ENCODE assay signal across 1 cellular context in the genomic region with DNA sequence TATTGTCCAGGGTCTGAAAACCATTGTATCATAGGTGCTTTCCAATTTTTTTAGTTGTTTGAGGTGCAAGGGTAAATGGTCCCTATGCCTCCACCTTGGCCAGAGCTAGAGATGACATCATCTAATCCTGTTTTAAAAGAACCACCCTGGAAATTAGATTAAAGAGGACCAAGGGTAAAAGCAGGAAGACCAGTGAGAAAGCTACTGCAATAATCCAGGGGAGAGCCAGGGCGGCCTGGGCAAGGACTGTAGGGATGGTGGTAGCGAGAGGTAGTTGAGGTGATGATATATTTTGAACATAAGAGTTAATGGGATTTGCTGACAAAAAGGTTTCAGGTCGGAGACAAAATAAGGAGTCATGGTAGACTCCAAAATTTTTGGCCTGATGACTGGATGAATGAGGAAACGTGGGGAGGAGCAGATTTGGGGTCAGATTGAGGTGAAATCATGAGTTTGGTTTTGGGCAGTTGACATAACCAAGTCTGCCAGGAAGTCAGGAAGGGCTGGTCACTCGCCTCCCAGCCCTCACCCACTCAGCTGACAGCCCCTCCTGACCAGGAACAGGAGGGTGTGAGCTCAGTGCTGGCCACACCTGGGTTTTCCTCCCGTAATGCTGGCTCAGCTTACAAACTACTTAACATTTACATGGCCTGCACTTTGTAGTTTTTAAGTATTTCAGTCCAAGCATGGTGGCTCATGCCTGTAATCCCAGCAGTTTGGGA.
TF ChIP-seq lines count a peak whose summit lies in the region.

No MANE protein-coding gene starts in this region.

TF ChIP-seq in HEK293, 187 proteins besides CTCF, POLR2A, EP300 and RAD21 (continued from another document):
- TF ChIP-seq ZNF24 (tag by site-specific recombination; IDR thresholded peaks at IDR 0.05) (no peak), PRDM4 (tag by site-specific recombination; IDR thresholded peaks at IDR 0.05) (no peak), BCL11B (tag by site-specific recombination; IDR thresholded peaks at IDR 0.05; ENCODE audit: low read depth) (no peak), ZNF776 (tag by site-specific recombination; IDR thresholded peaks at IDR 0.05; ENCODE audit: borderline replicate concordance) (no peak), PRDM10 (tag by site-specific recombination; IDR thresholded peaks at IDR 0.05) (peak; percentile 50), ZNF239 (tag by site-specific recombination; IDR thresholded peaks at IDR 0.05) (no peak), ATF2 (tag by site-specific recombination; IDR thresholded peaks at IDR 0.05; ENCODE audit: low read depth) (peak; percentile 87), TCF7L2 (IDR thresholded peaks at IDR 0.05; ENCODE audit: borderline replicate concordance, low read depth, low read length) (no peak), ZNF549 (tag by site-specific recombination; IDR thresholded peaks at IDR 0.05) (no peak), ZNF433 (tag by site-specific recombination; IDR thresholded peaks at IDR 0.05; ENCODE audit: low read depth) (no peak)
- TF ChIP-seq, protein P1, sequence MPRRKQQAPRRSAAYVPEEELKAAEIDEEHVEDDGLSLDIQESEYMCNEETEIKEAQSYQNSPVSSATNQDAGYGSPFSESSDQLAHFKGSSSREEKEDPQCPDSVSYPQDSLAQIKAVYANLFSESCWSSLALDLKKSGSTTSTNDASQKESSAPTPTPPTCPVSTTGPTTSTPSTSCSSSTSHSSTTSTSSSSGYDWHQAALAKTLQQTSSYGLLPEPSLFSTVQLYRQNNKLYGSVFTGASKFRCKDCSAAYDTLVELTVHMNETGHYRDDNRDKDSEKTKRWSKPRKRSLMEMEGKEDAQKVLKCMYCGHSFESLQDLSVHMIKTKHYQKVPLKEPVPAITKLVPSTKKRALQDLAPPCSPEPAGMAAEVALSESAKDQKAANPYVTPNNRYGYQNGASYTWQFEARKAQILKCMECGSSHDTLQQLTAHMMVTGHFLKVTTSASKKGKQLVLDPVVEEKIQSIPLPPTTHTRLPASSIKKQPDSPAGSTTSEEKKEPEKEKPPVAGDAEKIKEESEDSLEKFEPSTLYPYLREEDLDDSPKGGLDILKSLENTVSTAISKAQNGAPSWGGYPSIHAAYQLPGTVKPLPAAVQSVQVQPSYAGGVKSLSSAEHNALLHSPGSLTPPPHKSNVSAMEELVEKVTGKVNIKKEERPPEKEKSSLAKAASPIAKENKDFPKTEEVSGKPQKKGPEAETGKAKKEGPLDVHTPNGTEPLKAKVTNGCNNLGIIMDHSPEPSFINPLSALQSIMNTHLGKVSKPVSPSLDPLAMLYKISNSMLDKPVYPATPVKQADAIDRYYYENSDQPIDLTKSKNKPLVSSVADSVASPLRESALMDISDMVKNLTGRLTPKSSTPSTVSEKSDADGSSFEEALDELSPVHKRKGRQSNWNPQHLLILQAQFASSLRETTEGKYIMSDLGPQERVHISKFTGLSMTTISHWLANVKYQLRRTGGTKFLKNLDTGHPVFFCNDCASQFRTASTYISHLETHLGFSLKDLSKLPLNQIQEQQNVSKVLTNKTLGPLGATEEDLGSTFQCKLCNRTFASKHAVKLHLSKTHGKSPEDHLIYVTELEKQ (tag by site-specific recombination; IDR thresholded peaks at IDR 0.05; ENCODE audit: borderline replicate concordance): no peak
- TF ChIP-seq, protein P2, sequence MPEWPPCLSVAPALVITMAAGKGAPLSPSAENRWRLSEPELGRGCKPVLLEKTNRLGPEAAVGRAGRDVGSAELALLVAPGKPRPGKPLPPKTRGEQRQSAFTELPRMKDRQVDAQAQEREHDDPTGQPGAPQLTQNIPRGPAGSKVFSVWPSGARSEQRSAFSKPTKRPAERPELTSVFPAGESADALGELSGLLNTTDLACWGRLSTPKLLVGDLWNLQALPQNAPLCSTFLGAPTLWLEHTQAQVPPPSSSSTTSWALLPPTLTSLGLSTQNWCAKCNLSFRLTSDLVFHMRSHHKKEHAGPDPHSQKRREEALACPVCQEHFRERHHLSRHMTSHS (tag by site-specific recombination; IDR thresholded peaks at IDR 0.05): no peak
